ENCODE assay signal across 9 cellular contexts in the genomic region with DNA sequence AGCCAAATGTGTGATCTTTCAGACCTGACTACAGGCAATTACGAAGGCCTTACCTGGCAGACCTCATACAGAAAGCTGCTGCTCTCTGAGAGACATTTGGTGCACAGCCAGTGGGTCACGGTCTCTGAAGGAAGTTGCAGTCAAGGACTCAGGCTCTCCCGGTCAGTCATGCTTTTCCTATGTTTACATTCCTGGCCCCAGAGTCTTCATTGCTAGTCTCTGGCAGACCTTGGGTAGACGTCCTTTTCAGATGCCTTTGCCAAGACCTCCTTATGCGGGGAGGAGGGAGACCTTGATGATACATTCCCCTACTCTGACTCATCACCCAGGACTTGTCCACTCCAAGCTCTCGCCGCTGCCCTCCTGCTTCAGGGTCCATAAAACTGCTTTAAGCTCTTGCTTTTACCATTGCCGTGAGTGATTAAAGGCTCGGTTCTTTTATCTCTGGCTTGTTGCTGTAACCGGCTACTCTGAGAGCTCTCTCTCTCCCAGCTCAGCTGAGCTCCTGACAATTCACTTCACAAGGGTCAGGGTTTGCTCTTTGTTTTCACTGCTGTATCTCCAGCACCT.
DNase-seq lines count a peak whose midpoint lies in the region; ATAC-seq and TF ChIP-seq lines count a peak whose summit lies in the region.
"Had no signal": no experiment of that assay in that cellular context is flagged by ENCODE, and none has a peak within 500 bp of the region (broad histone marks: within the 10 kb centered on the region; RNA-seq: fewer than 3 reads in every experiment).

No MANE protein-coding gene starts in this region.

- H4K20me1 ChIP-seq in mammary epithelial cell (ENCODE audit: insufficient read depth, low read length), result no peaks in the 10 kb centered on the region

- no peak for TF ChIP-seq CTCF in mammary epithelial cell (conservative IDR thresholded peaks at IDR 0.05 in 1 of 2, IDR thresholded peaks at IDR 0.05 in 1 of 2; ENCODE audit: extremely low read depth in 1 of 2, insufficient read depth in 1 of 2, low read depth in 1 of 2, low read length in 2 of 2)
- TF ChIP-seq CTCF in left lung (IDR thresholded peaks at IDR 0.05), result no peak

- no TSS peak for BruUV-seq in mammary epithelial cell (replicated peaks; lab: Mats Ljungman, UMichigan)

- no peaks in the 10 kb centered on the region for H3K79me2 ChIP-seq in mammary epithelial cell (ENCODE audit: insufficient read depth, low read length)

- dilution Hi-C loops in mammary epithelial cell (cut with HindIII; ENCODE audit: low sequenced_read_pairs), result loop anchor here (5.0 kb wide), 1 partner anchor 69 kb away; no protein-coding TSS in a partner anchor

- H3K9ac ChIP-seq in mammary epithelial cell (ENCODE audit: insufficient read depth, low read length), result peak overlapping the region; percentile 16

- peak; percentile 93 for ATAC-seq in left lung
- ATAC-seq in GM21825 (IDR thresholded peaks at IDR 0.05; ENCODE audit: unreplicated experiment), result no peak

- no peaks in the 10 kb centered on the region for H3K27me3 ChIP-seq in mammary epithelial cell (ENCODE audit: insufficient read depth, low read length)
- no peaks in the 10 kb centered on the region for H3K27me3 ChIP-seq in left lung

- H3K36me3 ChIP-seq in mammary epithelial cell (ENCODE audit: insufficient read depth, low read length) (no peaks in the 10 kb centered on the region), left lung (no peaks in the 10 kb centered on the region)

- H3K4me1 ChIP-seq in mammary epithelial cell (ENCODE audit: insufficient read depth, low read length) (peaks cover 16% of the 10 kb centered on the region), left lung (peaks cover 5 to 6% of the 10 kb centered on the region in 2 donors)

- H3K27ac ChIP-seq in mammary epithelial cell (ENCODE audit: insufficient read depth, low read depth, low read length) (peak overlapping the region; percentile 32), left lung (peak overlapping the region in 1 of 2 donors; percentile 22)
- H3K27ac ChIP-seq: 22Rv1 had no signal

- whole genome bisulfite sequencing in mammary epithelial cell (ENCODE audit: low coverage, missing lambda C conversion rate), result 1% methylated on average over 10 of the region's 10 CpGs

- peak overlapping the region; percentile 88 for H2AFZ ChIP-seq in mammary epithelial cell (ENCODE audit: low read depth, low read length)

- intact Hi-C loops in mammary epithelial cell (cut with micrococcal nuclease), result loop anchor here (2.0 kb wide), 1 partner anchor 70 kb away; no protein-coding TSS in a partner anchor
- intact Hi-C loops in left lung (cut with DNase I), result no loop called here

- H3K9me3 ChIP-seq in mammary epithelial cell (replicated peaks; ENCODE audit: insufficient read depth, low read length) (no peaks in the 10 kb centered on the region), left lung (no peaks in the 10 kb centered on the region)

- peak; percentile 37 for DNase-seq in NCI-H510A treated with DMSO at 0.1 percent for 48 hours (lab: John Stamatoyannopoulos, UW)
- no peak for DNase-seq in NCI-H510A (lab: John Stamatoyannopoulos, UW)
- DNase-seq in mammary epithelial cell, result peak; percentile 84
- peak in 1 of 2 donors; percentile 61 for DNase-seq in left lung
- DNase-seq in ureter (ENCODE audit: low spot score), result peak; percentile 56
- DNase-seq in activated CD4-positive, CD25-positive, alpha-beta regulatory T cell (lab: John Stamatoyannopoulos, UW), result no peak
- no peak for DNase-seq in stimulated activated CD4-positive, alpha-beta T cell treated with anti-CD3 and anti-CD28 coated beads, Interleukin-12 subunit alpha, Interleukin-12 subunit beta, amount 100 ng/mL, for 4 hours

- peak overlapping the region; percentile 69 for H3K4me2 ChIP-seq in mammary epithelial cell (ENCODE audit: insufficient read depth, low read depth, low read length)

- CTCF ChIA-PET in mammary epithelial cell (lab: Charles Lee; ENCODE audit: low non-redundant PET), result no interaction called here

- in situ Hi-C loops in mammary epithelial cell (cut with MboI; ENCODE audit: low sequenced_read_pairs in 2 of 2), result no loop called here

- peak overlapping the region in 1 of 3 experiments; percentile 5 for H3K4me3 ChIP-seq in mammary epithelial cell (replicated peaks in 1 of 3; ENCODE audit: insufficient read depth in 1 of 3, low read depth in 2 of 3, low read length in 3 of 3)
- H3K4me3 ChIP-seq in left lung, result no peak overlapping the region

Comparison
In these comparisons a context has a peak if more than half of its experiments do, and no peak if none do; other contexts are left out.
1. DNase-seq: peak in NCI-H510A treated with DMSO at 0.1 percent for 48 hours (single experiment), mammary epithelial cell (single experiment) and ureter (single experiment); none in NCI-H510A (single experiment), activated CD4-positive, CD25-positive, alpha-beta regulatory T cell (0 of 4) and stimulated activated CD4-positive, alpha-beta T cell treated with anti-CD3 and anti-CD28 coated beads, Interleukin-12 subunit alpha, Interleukin-12 subunit beta, amount 100 ng/mL, for 4 hours (single experiment).